9 cellular contexts compared by ENCODE assay signal in genomic region chr14:99389171-99389826, GRCh38.
DNase-seq lines count a peak whose midpoint lies in the region; ATAC-seq and TF ChIP-seq lines count a peak whose summit lies in the region.
"Had no signal": no experiment of that assay in that cellular context is flagged by ENCODE, and none has a peak within 500 bp of the region (broad histone marks: within the 10 kb centered on the region; RNA-seq: fewer than 3 reads in every experiment).

No MANE protein-coding gene starts in this region.

- no peaks in the 10 kb centered on the region for H3K79me1 ChIP-seq in mesendoderm (ENCODE audit: low read length)

- H3K23ac ChIP-seq in mesendoderm (ENCODE audit: low read length), result no peak overlapping the region

- no peak overlapping the region for H2BK15ac ChIP-seq in mesendoderm (replicated peaks; ENCODE audit: low read depth)

- peak; percentile 22 for DNase-seq in SW480 (ENCODE audit: low spot score)
- peak; percentile 30 for DNase-seq in choroid plexus epithelial cell (ENCODE audit: low read depth)
- DNase-seq in mesendoderm, result peak; percentile 68
- DNase-seq in upper lobe of left lung, result peak; percentile 60 to 93
- DNase-seq in dedifferentiated amniotic fluid mesenchymal stem cell (ENCODE audit: extremely low spot score), result no peak
- no peak for DNase-seq in NCI-H2107 treated with DMSO at 0.1 percent for 48 hours (lab: John Stamatoyannopoulos, UW; ENCODE audit: unreplicated experiment)

- H3K9me3 ChIP-seq in ES-I3 (ENCODE audit: control insufficient read depth, insufficient read depth, low read length), result 0 out of 2 replicates have a peak, but pooled peaks cover 3% of the 10 kb centered on the region
- no peaks in the 10 kb centered on the region for H3K9me3 ChIP-seq in upper lobe of left lung
- H3K9me3 ChIP-seq: SJCRH30 had no signal

- no peak overlapping the region for H3K4me2 ChIP-seq in mesendoderm (ENCODE audit: low read length)

- no peak overlapping the region for H3K56ac ChIP-seq in mesendoderm (ENCODE audit: low read length)

- H4K5ac ChIP-seq in mesendoderm (ENCODE audit: low read length), result no peak overlapping the region

- H3K27me3 ChIP-seq in mesendoderm (ENCODE audit: insufficient read depth, low read length, poor library complexity) (no peaks in the 10 kb centered on the region), upper lobe of left lung (no peaks in the 10 kb centered on the region)
- H3K27me3 ChIP-seq: SJCRH30 had no signal

- no peak overlapping the region for H3K27ac ChIP-seq in mesendoderm (ENCODE audit: low read depth, low read length)
- no peak overlapping the region for H3K27ac ChIP-seq in upper lobe of left lung
- H3K27ac ChIP-seq: SJCRH30 had no signal

- WGBS in mesendoderm (ENCODE audit: extremely low coverage, insufficient coverage, low lambda C conversion rate), result no CpG with 5 or more reads among the region's 24 CpGs
- 18 to 20% methylated on average over 21 to 24 of the region's 24 CpGs for WGBS in upper lobe of left lung, 2 donors

- peak; percentile 65 for ATAC-seq in HG02610 (IDR thresholded peaks at IDR 0.05; ENCODE audit: unreplicated experiment)
- peak; percentile 52 to 75 for ATAC-seq in upper lobe of left lung (ENCODE audit: low FRiP score in 2 of 2)

- H3K18ac ChIP-seq in mesendoderm (ENCODE audit: low read length), result no peak overlapping the region

- H4K8ac ChIP-seq in mesendoderm (ENCODE audit: low read depth, low read length), result no peak overlapping the region

- H3K4me1 ChIP-seq in ES-I3 (ENCODE audit: insufficient read depth, low read length) (0 out of 2 replicates have a peak, but pooled peaks cover under 1% of the 10 kb centered on the region), mesendoderm (ENCODE audit: control insufficient read depth, low read depth, low read length) (peaks cover 2% of the 10 kb centered on the region), upper lobe of left lung (peaks cover 4 to 29% (median 12%) of the 10 kb centered on the region in 4 donors)
- H3K4me1 ChIP-seq: SJCRH30 had no signal

- H2AK5ac ChIP-seq in mesendoderm (ENCODE audit: low read length), result no peak overlapping the region

- no peak for TF ChIP-seq EP300 in upper lobe of left lung (IDR thresholded peaks at IDR 0.05)

- H3K4me3 ChIP-seq in choroid plexus epithelial cell (ENCODE audit: low read depth, low read length), result no peak overlapping the region
- H3K4me3 ChIP-seq in mesendoderm (ENCODE audit: low read length), result no peak overlapping the region
- H3K4me3 ChIP-seq in upper lobe of left lung, result no peak overlapping the region
- H3K4me3 ChIP-seq: SJCRH30 had no signal

- TF ChIP-seq CTCF in choroid plexus epithelial cell (conservative IDR thresholded peaks at IDR 0.05; ENCODE audit: low read depth, low read length) (peak; percentile 77), upper lobe of left lung (IDR thresholded peaks at IDR 0.05) (peak in 5 of 6 experiments; percentile 56 to 80 (median 67))

- peak overlapping the region; percentile 26; the same call in 1 of the 2 replicates for H3K9ac ChIP-seq in ES-I3 (ENCODE audit: low read depth, low read length)
- H3K9ac ChIP-seq in mesendoderm (ENCODE audit: low read length), result no peak overlapping the region

- H2BK5ac ChIP-seq in mesendoderm (ENCODE audit: low read length), result no peak overlapping the region

- no peak overlapping the region for H2BK120ac ChIP-seq in mesendoderm (ENCODE audit: low read depth, low read length)

- H3K36me3 ChIP-seq in ES-I3 (ENCODE audit: insufficient read depth, low read length) (no peaks in the 10 kb centered on the region), mesendoderm (ENCODE audit: control insufficient read depth, insufficient read depth, low read length) (peaks cover 2% of the 10 kb centered on the region), upper lobe of left lung (peaks cover 0 to 6% (median 0%) of the 10 kb centered on the region in 4 donors)
- H3K36me3 ChIP-seq: SJCRH30 had no signal

- H3K79me2 ChIP-seq in mesendoderm (ENCODE audit: control insufficient read depth, insufficient read depth, low read length), result no peaks in the 10 kb centered on the region

- no peak for TF ChIP-seq POLR2A in upper lobe of left lung (IDR thresholded peaks at IDR 0.05)

- no peak overlapping the region for H3K4ac ChIP-seq in mesendoderm (ENCODE audit: low read depth, low read length)

Comparison
In these comparisons a context has a peak if more than half of its experiments do, and no peak if none do; other contexts are left out.
1. DNase-seq: peak in SW480 (single experiment), choroid plexus epithelial cell (single experiment), mesendoderm (single experiment) and upper lobe of left lung (2 of 2); none in dedifferentiated amniotic fluid mesenchymal stem cell (single experiment) and NCI-H2107 treated with DMSO at 0.1 percent for 48 hours (single experiment).